In the genomic region with DNA sequence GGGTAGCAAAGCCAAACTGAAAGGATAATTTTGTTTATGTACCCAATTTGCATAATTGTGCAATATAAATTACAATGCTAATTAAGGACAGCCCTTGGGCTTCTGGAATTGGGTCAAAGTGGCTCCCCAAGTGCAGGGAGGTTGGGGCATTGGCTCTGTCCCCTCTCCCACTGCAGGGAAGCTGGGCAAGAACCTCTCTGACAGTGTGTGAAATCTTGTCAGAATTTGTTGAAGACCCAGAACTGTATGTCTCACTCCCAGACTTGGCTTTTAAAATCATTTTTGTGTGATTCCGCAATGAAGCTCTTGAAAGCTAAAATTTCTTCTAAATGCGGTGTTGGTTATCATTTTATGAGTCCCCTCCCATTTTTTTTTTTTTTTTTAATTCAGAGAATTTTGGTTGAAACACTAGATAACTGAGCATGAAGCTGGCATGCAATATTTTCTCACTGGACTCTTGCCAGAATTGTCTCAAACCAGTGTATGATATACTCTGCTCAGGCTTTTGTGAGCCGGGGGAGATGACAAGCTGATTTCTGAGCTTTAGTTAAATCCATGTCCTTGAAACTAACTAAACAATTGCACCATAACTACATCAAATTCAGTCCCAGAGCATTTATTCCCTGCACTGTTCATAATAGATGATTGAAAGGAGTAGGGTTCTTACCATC, we compare ENCODE assay signal across 18 cellular contexts.
DNase-seq lines count a peak whose midpoint lies in the region; ATAC-seq, FAIRE-seq and TF ChIP-seq lines count a peak whose summit lies in the region.
"Had no signal": no experiment of that assay in that cellular context is flagged by ENCODE, and none has a peak within 500 bp of the region (broad histone marks: within the 10 kb centered on the region; RNA-seq: fewer than 3 reads in every experiment).

No MANE protein-coding gene starts in this region.

- H3K36me3 ChIP-seq in right lobe of liver = no peaks in the 10 kb centered on the region
- H3K36me3 ChIP-seq in HepG2 (replicated peaks in 1 of 2; ENCODE audit: control insufficient read depth in 1 of 2, insufficient read depth in 2 of 2, low read length in 2 of 2) = no peaks in the 10 kb centered on the region
- no peaks in the 10 kb centered on the region for H3K36me3 ChIP-seq in iPS-20b (ENCODE audit: insufficient read depth, low read depth, low read length)
- H3K36me3 ChIP-seq in uterus = no peaks in the 10 kb centered on the region
- no peaks in the 10 kb centered on the region for H3K36me3 ChIP-seq in smooth muscle cell (ENCODE audit: low read depth)
- H3K36me3 ChIP-seq: adrenal gland, transverse colon had no signal

- TF ChIP-seq RAD21 in HepG2 (CRISPR knock-in tag; IDR thresholded peaks at IDR 0.05) = no peak

- DNase-seq in right lobe of liver (no peak), HepG2 (ENCODE audit: low spot score) (no peak), uterus (peak in 1 of 2 donors; percentile 53), activated gamma-delta T cell (lab: John Stamatoyannopoulos, UW) (no peak), GM12891 (ENCODE audit: insufficient read length, low spot score) (no peak), smooth muscle cell (lab: John Stamatoyannopoulos, UW; ENCODE audit: unreplicated experiment) (no peak)
- DNase-seq: activated CD4-positive, alpha-beta T cell treated with anti-CD3 and anti-CD28 coated beads, Interleukin-2, amount 50 U/mL, for 4 hours; activated T-cell treated with anti-CD3 and anti-CD28 coated beads, Interleukin-2, amount 50 U/mL, for 4 hours; hypothalamus; SIG-M5; T1000; transverse colon had no signal

- H3K27ac ChIP-seq in right lobe of liver (no peak overlapping the region), HepG2 (ENCODE audit: extremely low read length, insufficient read depth, low read length) (no peak overlapping the region), iPS-20b (ENCODE audit: low read length) (peak overlapping the region; percentile 26), uterus (peak overlapping the region; percentile 47 to 73), smooth muscle cell (ENCODE audit: low read depth) (no peak overlapping the region)
- H3K27ac ChIP-seq: adrenal gland, esophagus muscularis mucosa, transverse colon had no signal

- TF ChIP-seq EP300 in HepG2 (IDR thresholded peaks at IDR 0.05; ENCODE audit: low read depth in 2 of 2, low read length in 2 of 2) (no peak), HepG2 (CRISPR knock-in tag; IDR thresholded peaks at IDR 0.05; ENCODE audit: borderline replicate concordance) (no peak)

- H3K4me2 ChIP-seq in HepG2 (ENCODE audit: low read depth, low read length) (no peak overlapping the region), smooth muscle cell (no peak overlapping the region)

- in situ Hi-C loops in HepG2 (cut with HindIII; ENCODE audit: extremely low pct_ligation_motif_present, low pct_unique_long_range_greater_than_20kb) = no loop called here

- no peaks in the 10 kb centered on the region for H3K9me3 ChIP-seq in right lobe of liver
- no peaks in the 10 kb centered on the region for H3K9me3 ChIP-seq in HepG2 (ENCODE audit: low read length)
- no peaks in the 10 kb centered on the region for H3K9me3 ChIP-seq in iPS-20b (ENCODE audit: insufficient read depth, low read depth, low read length)
- no peaks in the 10 kb centered on the region for H3K9me3 ChIP-seq in uterus
- no peaks in the 10 kb centered on the region for H3K9me3 ChIP-seq in smooth muscle cell (replicated peaks; ENCODE audit: low read depth)
- H3K9me3 ChIP-seq: adrenal gland, esophagus muscularis mucosa, transverse colon had no signal

- peaks cover 45% of the 10 kb centered on the region for H3K4me1 Mint-ChIP-seq in brain

- intact Hi-C loops in right lobe of liver (cut with DNase I) (no loop called here), HepG2 (cut with micrococcal nuclease; ENCODE audit: unreplicated experiment) (no loop called here), uterus (cut with DNase I; ENCODE audit: low total_unique reads) (no loop called here)

- 38% methylated on average over 3 of the region's 3 CpGs for whole genome bisulfite sequencing in right lobe of liver (ENCODE audit: insufficient coverage, low coverage, low lambda C conversion rate, missing lambda C conversion rate)
- WGBS in HepG2 (ENCODE audit: low lambda C conversion rate) = 31% methylated on average over 3 of the region's 3 CpGs
- 72% methylated on average over 3 of the region's 3 CpGs for WGBS in smooth muscle cell (ENCODE audit: low lambda C conversion rate)

- POLR2A ChIA-PET in HepG2 (lab: Yijun Ruan, JAX) = no interaction called here

- BruUV-seq in HepG2 (replicated peaks; lab: Mats Ljungman, UMichigan) = no TSS peak

- H3K4me3 ChIP-seq in right lobe of liver = no peak overlapping the region
- no peak overlapping the region for H3K4me3 ChIP-seq in HepG2 (replicated peaks in 1 of 3; ENCODE audit: insufficient read depth in 1 of 3, low read depth in 2 of 3, low read length in 3 of 3)
- H3K4me3 ChIP-seq in iPS-20b (ENCODE audit: low read length) = no peak overlapping the region
- H3K4me3 ChIP-seq in uterus = no peak overlapping the region
- H3K4me3 ChIP-seq in smooth muscle cell = no peak overlapping the region
- H3K4me3 ChIP-seq: adrenal gland, esophagus muscularis mucosa, transverse colon had no signal

- no peaks in the 10 kb centered on the region for H3K9me3 Mint-ChIP-seq in brain
- H3K9me3 Mint-ChIP-seq: dendritic cell treated with granulocyte-macrophage colony-stimulating factor and Interleukin-4, amounts not matched to agents 40 ng/mL and 50 ng/mL, for 4 days had no signal

- H3K27me3 ChIP-seq in right lobe of liver = no peaks in the 10 kb centered on the region
- H3K27me3 ChIP-seq in HepG2 (ENCODE audit: control insufficient read depth in 1 of 2, insufficient read depth in 2 of 2, low read length in 2 of 2) = no peaks in the 10 kb centered on the region
- no peaks in the 10 kb centered on the region for H3K27me3 ChIP-seq in iPS-20b (ENCODE audit: insufficient read depth, low read length)
- H3K27me3 ChIP-seq in uterus = no peaks in the 10 kb centered on the region
- no peaks in the 10 kb centered on the region for H3K27me3 ChIP-seq in smooth muscle cell (ENCODE audit: low read depth)
- H3K27me3 ChIP-seq: adrenal gland, esophagus muscularis mucosa, transverse colon had no signal

- H3K4me3 Mint-ChIP-seq in brain = peak overlapping the region in 3 of 5 experiments; percentile 4 to 64 (median 52)
- H3K4me3 Mint-ChIP-seq: activated T-cell treated with anti-CD3 and anti-CD28 coated beads, Interleukin-2, amount 50 U/mL, for 4 hours; dendritic cell treated with granulocyte-macrophage colony-stimulating factor and Interleukin-4, amounts not matched to agents 40 ng/mL and 50 ng/mL, for 4 days; natural killer cell treated with Interleukin-12 subunit alpha and Interleukin-12 subunit beta and Interleukin-15 and Interleukin-18, amount 100 ng/mL, for 72 hours had no signal

- peaks cover 0 to 11% (median 0%) of the 10 kb centered on the region in 4 donors for H3K4me1 ChIP-seq in right lobe of liver
- H3K4me1 ChIP-seq in HepG2 (ENCODE audit: insufficient read depth, low read length) = no peaks in the 10 kb centered on the region
- H3K4me1 ChIP-seq in iPS-20b (ENCODE audit: insufficient read depth, low read length) = peaks cover 25% of the 10 kb centered on the region
- H3K4me1 ChIP-seq in uterus = peaks cover 0 to 5% of the 10 kb centered on the region in 2 donors
- no peaks in the 10 kb centered on the region for H3K4me1 ChIP-seq in smooth muscle cell (ENCODE audit: low read depth)
- H3K4me1 ChIP-seq: transverse colon had no signal

- no peaks in the 10 kb centered on the region for H3F3A ChIP-seq in smooth muscle cell (ENCODE audit: low read depth)

- no peak overlapping the region for H3K9ac ChIP-seq in HepG2 (ENCODE audit: insufficient read depth, low read depth, low read length)
- H3K9ac ChIP-seq in iPS-20b (ENCODE audit: low read depth, low read length) = 0 out of 2 replicates have a peak overlapping the region, but pooled peaks have one; percentile 1
- H3K9ac ChIP-seq in smooth muscle cell (ENCODE audit: low read depth) = no peak overlapping the region

- TF ChIP-seq CTCF in right lobe of liver (IDR thresholded peaks at IDR 0.05) = no peak
- TF ChIP-seq CTCF in HepG2 (CRISPR knock-in tag; IDR thresholded peaks at IDR 0.05) = no peak
- no peak for TF ChIP-seq CTCF in brain (conservative IDR thresholded peaks at IDR 0.05)
- TF ChIP-seq CTCF in uterus (IDR thresholded peaks at IDR 0.05) = no peak
- no peak for TF ChIP-seq CTCF in smooth muscle cell (IDR thresholded peaks at IDR 0.05; ENCODE audit: borderline replicate concordance, insufficient read depth, poor library complexity, severe bottlenecking)

- no peak for TF ChIP-seq POLR2A in right lobe of liver (IDR thresholded peaks at IDR 0.05)
- no peak for TF ChIP-seq POLR2A in HepG2 (IDR thresholded peaks at IDR 0.05; ENCODE audit: insufficient read depth in 1 of 2, low read depth in 2 of 2, low read length in 2 of 2)
- no peak for TF ChIP-seq POLR2A in uterus (IDR thresholded peaks at IDR 0.05)
- no peak for TF ChIP-seq POLR2A in GM12891 (IDR thresholded peaks at IDR 0.05; ENCODE audit: low read depth, low read length)

- peak; percentile 42 to 66 (median 55) for ATAC-seq in right lobe of liver
- ATAC-seq in HepG2 = no peak
- ATAC-seq: activated T-cell treated with anti-CD3 and anti-CD28 coated beads, Interleukin-2, amount 50 U/mL, for 4 hours; natural killer cell treated with Interleukin-12 subunit alpha and Interleukin-12 subunit beta and Interleukin-15 and Interleukin-18, amount 100 ng/mL, for 72 hours had no signal

- CTCF ChIA-PET in HepG2 (lab: Yijun Ruan, JAX; ENCODE audit: low intra/inter-chr PET ratio, low total read pairs) = no interaction called here

- no peaks in the 10 kb centered on the region for H3K79me2 ChIP-seq in HepG2 (ENCODE audit: insufficient read depth, low read length)
- H3K79me2 ChIP-seq in smooth muscle cell (ENCODE audit: low read depth) = no peaks in the 10 kb centered on the region

- H3K27me3 Mint-ChIP-seq in brain = no peaks in the 10 kb centered on the region
- H3K27me3 Mint-ChIP-seq: dendritic cell treated with granulocyte-macrophage colony-stimulating factor and Interleukin-4, amounts not matched to agents 40 ng/mL and 50 ng/mL, for 4 days; natural killer cell treated with Interleukin-12 subunit alpha and Interleukin-12 subunit beta and Interleukin-15 and Interleukin-18, amount 100 ng/mL, for 72 hours had no signal

- peaks cover 9% of the 10 kb centered on the region for H3K36me3 Mint-ChIP-seq in brain

- H3K27ac Mint-ChIP-seq in brain = peak overlapping the region; percentile 5 to 95 (median 79)
- H3K27ac Mint-ChIP-seq: dendritic cell treated with granulocyte-macrophage colony-stimulating factor and Interleukin-4, amounts not matched to agents 40 ng/mL and 50 ng/mL, for 4 days; natural killer cell treated with Interleukin-12 subunit alpha and Interleukin-12 subunit beta and Interleukin-15 and Interleukin-18, amount 100 ng/mL, for 72 hours had no signal

- FAIRE-seq in HepG2 (lab: Jason Lieb, UNC) = no peak
- no peak for FAIRE-seq in GM12891 (lab: Jason Lieb, UNC)

- H2AFZ ChIP-seq in HepG2 (ENCODE audit: low read length) (no peak overlapping the region), smooth muscle cell (ENCODE audit: low read depth) (no peak overlapping the region)

- no peaks in the 10 kb centered on the region for H4K20me1 ChIP-seq in HepG2 (ENCODE audit: insufficient read depth, low read length)
- H4K20me1 ChIP-seq in smooth muscle cell (ENCODE audit: low read depth) = no peaks in the 10 kb centered on the region

TF ChIP-seq in HepG2, 621 proteins besides CTCF, POLR2A, EP300 and RAD21 (continues in another document):
- no peak for TF ChIP-seq ZNF460 (CRISPR knock-in tag; IDR thresholded peaks at IDR 0.05; ENCODE audit: borderline replicate concordance)

Comparison
In these comparisons a context has a peak if more than half of its experiments do, and no peak if none do; other contexts are left out.
1. H3K27ac ChIP-seq: peak in iPS-20b (single experiment) and uterus (2 of 2); none in right lobe of liver (0 of 3), HepG2 (single experiment) and smooth muscle cell (single experiment).